In the genomic region with DNA sequence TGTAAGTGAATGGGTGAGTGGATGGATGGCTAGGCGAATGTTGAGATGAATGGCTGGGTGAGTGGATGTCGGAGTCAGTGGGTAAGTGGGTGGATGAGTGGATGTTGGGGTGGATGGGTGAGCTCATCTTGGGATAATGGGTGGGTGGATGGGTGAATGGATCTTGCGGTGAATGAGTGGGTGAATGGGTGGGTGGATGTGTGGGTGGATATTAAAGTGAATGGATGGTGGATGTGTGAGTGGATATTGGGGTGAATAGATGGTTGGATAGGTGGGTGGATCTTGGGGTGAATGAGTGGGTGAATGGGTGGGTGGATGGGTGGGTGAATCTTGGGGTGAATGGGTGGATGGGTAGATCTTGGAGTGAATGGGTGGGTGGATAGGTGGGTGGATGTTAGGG, we compare ENCODE assay signal across 22 cellular contexts. TPM values are rescaled to one million over a fixed set of nuclear protein-coding genes. Genes with fewer than 3 reads are reported as not detected.
"Had no signal": no experiment of that assay in that cellular context is flagged by ENCODE, and none has a peak within 500 bp of the region (broad histone marks: within the 10 kb centered on the region; RNA-seq: fewer than 3 reads in every experiment).

No MANE protein-coding gene starts in this region.

- ATAC-seq: Panc1, PC-3 had no signal

- DNase-seq: Karpas-422, KG1, MG63, NCI-H1092, NCI-H1105 treated with DMSO at 0.1 percent for 48 hours, NCI-H1417 treated with DMSO at 0.1 percent for 48 hours, NCI-H146, NCI-H1694 treated with DMSO at 0.1 percent for 48 hours, NCI-H1930, NCI-H2081, NCI-H2107, NCI-H2227 treated with DMSO at 0.1 percent for 48 hours, NCI-H524 treated with DMSO at 0.1 percent for 48 hours, NCI-H69, NCI-H774, PC-3, SHP77, SK-N-SH had no signal

RNA-seq across cellular contexts. Expression of gene CMKLR1, which starts 51.9 kb away (rescaled TPM):
- total RNA-seq: NCI-H460, OCI-LY7, PC-3, SK-MEL-5 had no signal
